ENCODE assay signal across 1 cellular context in the genomic region with DNA sequence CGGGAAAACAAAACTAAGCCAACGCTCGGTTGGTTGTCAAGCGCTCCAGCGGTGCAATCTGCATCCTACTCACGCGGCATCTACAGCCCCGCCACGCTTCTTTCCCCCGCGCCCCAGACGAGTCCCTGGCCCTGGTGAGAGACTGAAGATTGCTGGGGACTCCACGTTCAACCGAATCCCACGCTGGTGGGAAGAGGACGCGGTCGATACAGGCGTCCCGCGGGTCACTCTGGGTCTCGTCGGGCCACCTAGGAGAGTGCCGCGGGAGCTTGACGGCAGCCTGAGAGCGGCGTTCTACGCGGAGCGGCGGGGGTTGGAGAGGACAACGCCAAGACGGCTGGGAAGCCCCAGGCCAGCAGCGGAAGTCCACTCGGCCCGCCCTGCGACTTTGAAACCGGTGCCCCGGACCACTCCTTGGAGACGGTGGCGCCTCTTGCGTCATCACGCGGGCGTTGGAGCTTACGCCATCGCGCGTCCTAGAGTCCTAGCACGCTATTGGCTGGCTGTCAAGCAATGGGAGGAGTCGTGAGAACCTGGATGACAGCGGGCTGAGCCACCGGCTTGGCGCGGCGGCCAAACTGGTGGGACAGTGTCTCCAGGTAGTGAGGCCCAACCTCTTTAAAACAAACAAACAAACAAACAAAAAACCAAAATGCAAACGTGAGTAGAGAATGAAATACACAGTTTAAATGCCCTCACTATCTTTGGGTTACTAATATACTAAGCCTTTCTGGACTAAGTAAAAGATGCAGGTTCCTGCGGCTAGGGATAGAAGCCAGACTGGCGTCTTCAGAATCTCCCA.
TF ChIP-seq lines count a peak whose summit lies in the region.

A gene (minus strand): TSS at position 367 of the 802 bp plus-strand sequence. CDS start 436 bp downstream, outside the sequence.

TF ChIP-seq in HepG2, 621 proteins besides CTCF, POLR2A, EP300 and RAD21 (continued from another document and continues in another):
- no peak for TF ChIP-seq TCF7L2 (IDR thresholded peaks at IDR 0.05; ENCODE audit: low read depth, low read length)
- TF ChIP-seq NBN (conservative IDR thresholded peaks at IDR 0.05) = no peak
- peak; percentile 64; the same call in 1 of the 2 replicates for TF ChIP-seq ZBTB7A (CRISPR knock-in tag; IDR thresholded peaks at IDR 0.05)
- TF ChIP-seq CBX1 (IDR thresholded peaks at IDR 0.05; ENCODE audit: low read depth) = no peak
- peak; percentile 61; the same call in 1 of the 2 replicates for TF ChIP-seq KDM2A (CRISPR knock-in tag; IDR thresholded peaks at IDR 0.05; ENCODE audit: borderline replicate concordance, low read depth)
- TF ChIP-seq, protein P1, sequence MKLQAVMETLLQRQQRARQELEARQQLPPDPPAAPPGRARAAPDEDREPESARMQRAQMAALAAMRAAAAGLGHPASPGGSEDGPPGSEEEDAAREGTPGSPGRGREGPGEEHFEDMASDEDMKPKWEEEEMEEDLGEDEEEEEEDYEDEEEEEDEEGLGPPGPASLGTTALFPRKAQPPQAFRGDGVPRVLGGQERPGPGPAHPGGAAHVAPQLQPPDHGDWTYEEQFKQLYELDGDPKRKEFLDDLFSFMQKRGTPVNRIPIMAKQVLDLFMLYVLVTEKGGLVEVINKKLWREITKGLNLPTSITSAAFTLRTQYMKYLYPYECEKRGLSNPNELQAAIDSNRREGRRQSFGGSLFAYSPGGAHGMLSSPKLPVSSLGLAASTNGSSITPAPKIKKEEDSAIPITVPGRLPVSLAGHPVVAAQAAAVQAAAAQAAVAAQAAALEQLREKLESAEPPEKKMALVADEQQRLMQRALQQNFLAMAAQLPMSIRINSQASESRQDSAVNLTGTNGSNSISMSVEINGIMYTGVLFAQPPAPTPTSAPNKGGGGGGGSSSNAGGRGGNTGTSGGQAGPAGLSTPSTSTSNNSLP (IDR thresholded peaks at IDR 0.05; ENCODE audit: low read depth, low read length) = 0 out of 2 replicates have a peak, but pooled peaks have one; percentile 8
- TF ChIP-seq ZNF430 (CRISPR knock-in tag; IDR thresholded peaks at IDR 0.05) = peak; percentile 62; the same call in 1 of the 2 replicates
- TF ChIP-seq ZNF260 (CRISPR knock-in tag; IDR thresholded peaks at IDR 0.05; ENCODE audit: borderline replicate concordance, low read depth) = no peak
- peak; percentile 85 for TF ChIP-seq HDAC2 (CRISPR knock-in tag; IDR thresholded peaks at IDR 0.05)
- no peak for TF ChIP-seq JDP2 (CRISPR knock-in tag; IDR thresholded peaks at IDR 0.05; ENCODE audit: borderline replicate concordance)
- peak; percentile 60; the same call in 1 of the 2 replicates for TF ChIP-seq SP2 (CRISPR knock-in tag; IDR thresholded peaks at IDR 0.05)
- TF ChIP-seq, protein P2, sequence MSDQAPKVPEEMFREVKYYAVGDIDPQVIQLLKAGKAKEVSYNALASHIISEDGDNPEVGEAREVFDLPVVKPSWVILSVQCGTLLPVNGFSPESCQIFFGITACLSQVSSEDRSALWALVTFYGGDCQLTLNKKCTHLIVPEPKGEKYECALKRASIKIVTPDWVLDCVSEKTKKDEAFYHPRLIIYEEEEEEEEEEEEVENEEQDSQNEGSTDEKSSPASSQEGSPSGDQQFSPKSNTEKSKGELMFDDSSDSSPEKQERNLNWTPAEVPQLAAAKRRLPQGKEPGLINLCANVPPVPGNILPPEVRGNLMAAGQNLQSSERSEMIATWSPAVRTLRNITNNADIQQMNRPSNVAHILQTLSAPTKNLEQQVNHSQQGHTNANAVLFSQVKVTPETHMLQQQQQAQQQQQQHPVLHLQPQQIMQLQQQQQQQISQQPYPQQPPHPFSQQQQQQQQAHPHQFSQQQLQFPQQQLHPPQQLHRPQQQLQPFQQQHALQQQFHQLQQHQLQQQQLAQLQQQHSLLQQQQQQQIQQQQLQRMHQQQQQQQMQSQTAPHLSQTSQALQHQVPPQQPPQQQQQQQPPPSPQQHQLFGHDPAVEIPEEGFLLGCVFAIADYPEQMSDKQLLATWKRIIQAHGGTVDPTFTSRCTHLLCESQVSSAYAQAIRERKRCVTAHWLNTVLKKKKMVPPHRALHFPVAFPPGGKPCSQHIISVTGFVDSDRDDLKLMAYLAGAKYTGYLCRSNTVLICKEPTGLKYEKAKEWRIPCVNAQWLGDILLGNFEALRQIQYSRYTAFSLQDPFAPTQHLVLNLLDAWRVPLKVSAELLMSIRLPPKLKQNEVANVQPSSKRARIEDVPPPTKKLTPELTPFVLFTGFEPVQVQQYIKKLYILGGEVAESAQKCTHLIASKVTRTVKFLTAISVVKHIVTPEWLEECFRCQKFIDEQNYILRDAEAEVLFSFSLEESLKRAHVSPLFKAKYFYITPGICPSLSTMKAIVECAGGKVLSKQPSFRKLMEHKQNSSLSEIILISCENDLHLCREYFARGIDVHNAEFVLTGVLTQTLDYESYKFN (CRISPR knock-in tag; conservative IDR thresholded peaks at IDR 0.05) = peak; percentile 61
- no peak for TF ChIP-seq ADNP (CRISPR knock-in tag; IDR thresholded peaks at IDR 0.05)
- 0 out of 2 replicates have a peak, but pooled peaks have one; percentile 32 for TF ChIP-seq ZNF550 (CRISPR knock-in tag; IDR thresholded peaks at IDR 0.05; ENCODE audit: borderline replicate concordance)
- TF ChIP-seq ZFYVE20 (CRISPR knock-in tag; IDR thresholded peaks at IDR 0.05; ENCODE audit: borderline replicate concordance, low read depth) = no peak
- TF ChIP-seq, protein P3, sequence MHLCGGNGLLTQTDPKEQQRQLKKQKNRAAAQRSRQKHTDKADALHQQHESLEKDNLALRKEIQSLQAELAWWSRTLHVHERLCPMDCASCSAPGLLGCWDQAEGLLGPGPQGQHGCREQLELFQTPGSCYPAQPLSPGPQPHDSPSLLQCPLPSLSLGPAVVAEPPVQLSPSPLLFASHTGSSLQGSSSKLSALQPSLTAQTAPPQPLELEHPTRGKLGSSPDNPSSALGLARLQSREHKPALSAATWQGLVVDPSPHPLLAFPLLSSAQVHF (CRISPR knock-in tag; IDR thresholded peaks at IDR 0.05) = no peak
- TF ChIP-seq ZNF251 (CRISPR knock-in tag; IDR thresholded peaks at IDR 0.05) = no peak
- no peak for TF ChIP-seq SIX1 (CRISPR knock-in tag; IDR thresholded peaks at IDR 0.05; ENCODE audit: borderline replicate concordance)
- TF ChIP-seq, protein P4, sequence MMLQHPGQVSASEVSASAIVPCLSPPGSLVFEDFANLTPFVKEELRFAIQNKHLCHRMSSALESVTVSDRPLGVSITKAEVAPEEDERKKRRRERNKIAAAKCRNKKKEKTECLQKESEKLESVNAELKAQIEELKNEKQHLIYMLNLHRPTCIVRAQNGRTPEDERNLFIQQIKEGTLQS (CRISPR knock-in tag; IDR thresholded peaks at IDR 0.05) = peak; percentile 93
- no peak for TF ChIP-seq SMAD9 (CRISPR knock-in tag; IDR thresholded peaks at IDR 0.05)
- TF ChIP-seq ZNF761 (CRISPR knock-in tag; conservative IDR thresholded peaks at IDR 0.05) = peak; percentile 92
- TF ChIP-seq, protein P5, sequence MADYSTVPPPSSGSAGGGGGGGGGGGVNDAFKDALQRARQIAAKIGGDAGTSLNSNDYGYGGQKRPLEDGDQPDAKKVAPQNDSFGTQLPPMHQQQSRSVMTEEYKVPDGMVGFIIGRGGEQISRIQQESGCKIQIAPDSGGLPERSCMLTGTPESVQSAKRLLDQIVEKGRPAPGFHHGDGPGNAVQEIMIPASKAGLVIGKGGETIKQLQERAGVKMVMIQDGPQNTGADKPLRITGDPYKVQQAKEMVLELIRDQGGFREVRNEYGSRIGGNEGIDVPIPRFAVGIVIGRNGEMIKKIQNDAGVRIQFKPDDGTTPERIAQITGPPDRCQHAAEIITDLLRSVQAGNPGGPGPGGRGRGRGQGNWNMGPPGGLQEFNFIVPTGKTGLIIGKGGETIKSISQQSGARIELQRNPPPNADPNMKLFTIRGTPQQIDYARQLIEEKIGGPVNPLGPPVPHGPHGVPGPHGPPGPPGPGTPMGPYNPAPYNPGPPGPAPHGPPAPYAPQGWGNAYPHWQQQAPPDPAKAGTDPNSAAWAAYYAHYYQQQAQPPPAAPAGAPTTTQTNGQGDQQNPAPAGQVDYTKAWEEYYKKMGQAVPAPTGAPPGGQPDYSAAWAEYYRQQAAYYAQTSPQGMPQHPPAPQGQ (CRISPR knock-in tag; IDR thresholded peaks at IDR 0.05; ENCODE audit: borderline replicate concordance) = no peak
- TF ChIP-seq, protein P6, sequence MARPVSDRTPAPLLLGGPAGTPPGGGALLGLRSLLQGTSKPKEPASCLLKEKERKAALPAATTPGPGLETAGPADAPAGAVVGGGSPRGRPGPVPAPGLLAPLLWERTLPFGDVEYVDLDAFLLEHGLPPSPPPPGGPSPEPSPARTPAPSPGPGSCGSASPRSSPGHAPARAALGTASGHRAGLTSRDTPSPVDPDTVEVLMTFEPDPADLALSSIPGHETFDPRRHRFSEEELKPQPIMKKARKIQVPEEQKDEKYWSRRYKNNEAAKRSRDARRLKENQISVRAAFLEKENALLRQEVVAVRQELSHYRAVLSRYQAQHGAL (CRISPR knock-in tag; IDR thresholded peaks at IDR 0.05; ENCODE audit: not compliant biosample characterization) = no peak
- TF ChIP-seq, protein P7, sequence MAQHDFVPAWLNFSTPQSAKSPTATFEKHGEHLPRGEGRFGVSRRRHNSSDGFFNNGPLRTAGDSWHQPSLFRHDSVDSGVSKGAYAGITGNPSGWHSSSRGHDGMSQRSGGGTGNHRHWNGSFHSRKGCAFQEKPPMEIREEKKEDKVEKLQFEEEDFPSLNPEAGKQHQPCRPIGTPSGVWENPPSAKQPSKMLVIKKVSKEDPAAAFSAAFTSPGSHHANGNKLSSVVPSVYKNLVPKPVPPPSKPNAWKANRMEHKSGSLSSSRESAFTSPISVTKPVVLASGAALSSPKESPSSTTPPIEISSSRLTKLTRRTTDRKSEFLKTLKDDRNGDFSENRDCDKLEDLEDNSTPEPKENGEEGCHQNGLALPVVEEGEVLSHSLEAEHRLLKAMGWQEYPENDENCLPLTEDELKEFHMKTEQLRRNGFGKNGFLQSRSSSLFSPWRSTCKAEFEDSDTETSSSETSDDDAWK (CRISPR knock-in tag; IDR thresholded peaks at IDR 0.05) = no peak
- TF ChIP-seq YY1 (IDR thresholded peaks at IDR 0.05; ENCODE audit: insufficient read depth, insufficient replicate concordance, low read depth, low read length) = no peak
- TF ChIP-seq ZNF724P (CRISPR knock-in tag; IDR thresholded peaks at IDR 0.05; ENCODE audit: borderline replicate concordance) = peak; percentile 90; the same call in 1 of the 2 replicates
- TF ChIP-seq ZNF501 (CRISPR knock-in tag; IDR thresholded peaks at IDR 0.05) = peak; percentile 95
- TF ChIP-seq, protein P8, sequence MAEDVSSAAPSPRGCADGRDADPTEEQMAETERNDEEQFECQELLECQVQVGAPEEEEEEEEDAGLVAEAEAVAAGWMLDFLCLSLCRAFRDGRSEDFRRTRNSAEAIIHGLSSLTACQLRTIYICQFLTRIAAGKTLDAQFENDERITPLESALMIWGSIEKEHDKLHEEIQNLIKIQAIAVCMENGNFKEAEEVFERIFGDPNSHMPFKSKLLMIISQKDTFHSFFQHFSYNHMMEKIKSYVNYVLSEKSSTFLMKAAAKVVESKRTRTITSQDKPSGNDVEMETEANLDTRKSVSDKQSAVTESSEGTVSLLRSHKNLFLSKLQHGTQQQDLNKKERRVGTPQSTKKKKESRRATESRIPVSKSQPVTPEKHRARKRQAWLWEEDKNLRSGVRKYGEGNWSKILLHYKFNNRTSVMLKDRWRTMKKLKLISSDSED (CRISPR knock-in tag; IDR thresholded peaks at IDR 0.05) = no peak
- TF ChIP-seq, protein P9, sequence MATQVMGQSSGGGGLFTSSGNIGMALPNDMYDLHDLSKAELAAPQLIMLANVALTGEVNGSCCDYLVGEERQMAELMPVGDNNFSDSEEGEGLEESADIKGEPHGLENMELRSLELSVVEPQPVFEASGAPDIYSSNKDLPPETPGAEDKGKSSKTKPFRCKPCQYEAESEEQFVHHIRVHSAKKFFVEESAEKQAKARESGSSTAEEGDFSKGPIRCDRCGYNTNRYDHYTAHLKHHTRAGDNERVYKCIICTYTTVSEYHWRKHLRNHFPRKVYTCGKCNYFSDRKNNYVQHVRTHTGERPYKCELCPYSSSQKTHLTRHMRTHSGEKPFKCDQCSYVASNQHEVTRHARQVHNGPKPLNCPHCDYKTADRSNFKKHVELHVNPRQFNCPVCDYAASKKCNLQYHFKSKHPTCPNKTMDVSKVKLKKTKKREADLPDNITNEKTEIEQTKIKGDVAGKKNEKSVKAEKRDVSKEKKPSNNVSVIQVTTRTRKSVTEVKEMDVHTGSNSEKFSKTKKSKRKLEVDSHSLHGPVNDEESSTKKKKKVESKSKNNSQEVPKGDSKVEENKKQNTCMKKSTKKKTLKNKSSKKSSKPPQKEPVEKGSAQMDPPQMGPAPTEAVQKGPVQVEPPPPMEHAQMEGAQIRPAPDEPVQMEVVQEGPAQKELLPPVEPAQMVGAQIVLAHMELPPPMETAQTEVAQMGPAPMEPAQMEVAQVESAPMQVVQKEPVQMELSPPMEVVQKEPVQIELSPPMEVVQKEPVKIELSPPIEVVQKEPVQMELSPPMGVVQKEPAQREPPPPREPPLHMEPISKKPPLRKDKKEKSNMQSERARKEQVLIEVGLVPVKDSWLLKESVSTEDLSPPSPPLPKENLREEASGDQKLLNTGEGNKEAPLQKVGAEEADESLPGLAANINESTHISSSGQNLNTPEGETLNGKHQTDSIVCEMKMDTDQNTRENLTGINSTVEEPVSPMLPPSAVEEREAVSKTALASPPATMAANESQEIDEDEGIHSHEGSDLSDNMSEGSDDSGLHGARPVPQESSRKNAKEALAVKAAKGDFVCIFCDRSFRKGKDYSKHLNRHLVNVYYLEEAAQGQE (IDR thresholded peaks at IDR 0.05; ENCODE audit: borderline replicate concordance in 1 of 2, low read depth in 1 of 2, low read length in 2 of 2) = no peak
- peak; percentile 94 for TF ChIP-seq ASH2L (IDR thresholded peaks at IDR 0.05; ENCODE audit: insufficient read length, low read depth, low read length)
- no peak for TF ChIP-seq ZNF207 (IDR thresholded peaks at IDR 0.05; ENCODE audit: borderline replicate concordance)
- TF ChIP-seq SMYD3 (CRISPR knock-in tag; IDR thresholded peaks at IDR 0.05) = peak; percentile 60; the same call in 1 of the 2 replicates
- TF ChIP-seq, protein P10, sequence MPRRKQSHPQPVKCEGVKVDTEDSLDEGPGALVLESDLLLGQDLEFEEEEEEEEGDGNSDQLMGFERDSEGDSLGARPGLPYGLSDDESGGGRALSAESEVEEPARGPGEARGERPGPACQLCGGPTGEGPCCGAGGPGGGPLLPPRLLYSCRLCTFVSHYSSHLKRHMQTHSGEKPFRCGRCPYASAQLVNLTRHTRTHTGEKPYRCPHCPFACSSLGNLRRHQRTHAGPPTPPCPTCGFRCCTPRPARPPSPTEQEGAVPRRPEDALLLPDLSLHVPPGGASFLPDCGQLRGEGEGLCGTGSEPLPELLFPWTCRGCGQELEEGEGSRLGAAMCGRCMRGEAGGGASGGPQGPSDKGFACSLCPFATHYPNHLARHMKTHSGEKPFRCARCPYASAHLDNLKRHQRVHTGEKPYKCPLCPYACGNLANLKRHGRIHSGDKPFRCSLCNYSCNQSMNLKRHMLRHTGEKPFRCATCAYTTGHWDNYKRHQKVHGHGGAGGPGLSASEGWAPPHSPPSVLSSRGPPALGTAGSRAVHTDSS (CRISPR knock-in tag; conservative IDR thresholded peaks at IDR 0.05) = no peak
- TF ChIP-seq, protein P11, sequence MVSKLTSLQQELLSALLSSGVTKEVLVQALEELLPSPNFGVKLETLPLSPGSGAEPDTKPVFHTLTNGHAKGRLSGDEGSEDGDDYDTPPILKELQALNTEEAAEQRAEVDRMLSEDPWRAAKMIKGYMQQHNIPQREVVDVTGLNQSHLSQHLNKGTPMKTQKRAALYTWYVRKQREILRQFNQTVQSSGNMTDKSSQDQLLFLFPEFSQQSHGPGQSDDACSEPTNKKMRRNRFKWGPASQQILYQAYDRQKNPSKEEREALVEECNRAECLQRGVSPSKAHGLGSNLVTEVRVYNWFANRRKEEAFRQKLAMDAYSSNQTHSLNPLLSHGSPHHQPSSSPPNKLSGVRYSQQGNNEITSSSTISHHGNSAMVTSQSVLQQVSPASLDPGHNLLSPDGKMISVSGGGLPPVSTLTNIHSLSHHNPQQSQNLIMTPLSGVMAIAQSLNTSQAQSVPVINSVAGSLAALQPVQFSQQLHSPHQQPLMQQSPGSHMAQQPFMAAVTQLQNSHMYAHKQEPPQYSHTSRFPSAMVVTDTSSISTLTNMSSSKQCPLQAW (CRISPR knock-in tag; IDR thresholded peaks at IDR 0.05) = peak; percentile 67
- peak; percentile 92 for TF ChIP-seq CREB1 (IDR thresholded peaks at IDR 0.05)
- TF ChIP-seq CREB1 (CRISPR knock-in tag; IDR thresholded peaks at IDR 0.05) = peak; percentile 94
